1 cellular context compared by ENCODE assay signal in genomic region chr7:105827106-105827870, GRCh38.
TF ChIP-seq lines count a peak whose summit lies in the region.

No MANE protein-coding gene starts in this region.

TF ChIP-seq in HepG2, 621 proteins besides CTCF, POLR2A, EP300 and RAD21 (continued from another document):
- TF ChIP-seq ZBTB20 (CRISPR knock-in tag; IDR thresholded peaks at IDR 0.05; ENCODE audit: borderline replicate concordance, low read depth) (no peak), ZNF580 (CRISPR knock-in tag; IDR thresholded peaks at IDR 0.05; ENCODE audit: borderline replicate concordance, low read depth) (no peak)
